In genomic region chr11:57072640-57073039, GRCh38 we compare ENCODE assay signal across 12 cellular contexts.
DNase-seq lines count a peak whose midpoint lies in the region; ATAC-seq, FAIRE-seq and TF ChIP-seq lines count a peak whose summit lies in the region.
"Had no signal": no experiment of that assay in that cellular context is flagged by ENCODE, and none has a peak within 500 bp of the region (broad histone marks: within the 10 kb centered on the region; RNA-seq: fewer than 3 reads in every experiment).

No MANE protein-coding gene starts in this region.

- H3K36me3 ChIP-seq in bronchial epithelial cell (ENCODE audit: control insufficient read depth, insufficient read depth, low read length) (no peaks in the 10 kb centered on the region), tibial artery (no peaks in the 10 kb centered on the region)

- H3K9me3 ChIP-seq in tibial artery = no peaks in the 10 kb centered on the region

- intact Hi-C loops in tibial artery (cut with DNase I; ENCODE audit: low total_unique reads) = no loop called here

- ATAC-seq in left lobe of liver (no peak), HG02759 (IDR thresholded peaks at IDR 0.05; ENCODE audit: unreplicated experiment) (no peak)

- peak; percentile 76 for FAIRE-seq in bronchial epithelial cell (lab: Jason Lieb, UNC)
- FAIRE-seq: colon had no signal

- no peak for TF ChIP-seq CTCF in bronchial epithelial cell (IDR thresholded peaks at IDR 0.05; ENCODE audit: insufficient read depth, low read length, severe bottlenecking)
- TF ChIP-seq CTCF in tibial artery (IDR thresholded peaks at IDR 0.05) = no peak

- no peak overlapping the region for H3K4me3 ChIP-seq in bronchial epithelial cell (ENCODE audit: low read depth, low read length)
- no peak overlapping the region for H3K4me3 ChIP-seq in tibial artery

- H3K27me3 ChIP-seq in bronchial epithelial cell (ENCODE audit: control insufficient read depth, insufficient read depth, low read length) (no peaks in the 10 kb centered on the region), tibial artery (no peaks in the 10 kb centered on the region)

- H3K4me1 ChIP-seq in tibial artery = peaks cover 0 to 30% (median 7%) of the 10 kb centered on the region in 4 donors

- H3K27ac ChIP-seq in tibial artery = peak overlapping the region; percentile 50 to 56

- peak; percentile 96 for DNase-seq in HT1080 (ENCODE audit: low read depth)
- peak; percentile 99 for DNase-seq in bronchial epithelial cell (ENCODE audit: low read depth)
- peak; percentile 99 for DNase-seq in kidney glomerular epithelial cell (lab: John Stamatoyannopoulos, UW)
- DNase-seq in tibial artery = no peak
- DNase-seq in NK-92 (lab: John Stamatoyannopoulos, UW; ENCODE audit: unreplicated experiment) = no peak
- DNase-seq in activated CD4-positive, CD25-positive, alpha-beta regulatory T cell (lab: John Stamatoyannopoulos, UW) = no peak
- DNase-seq in left lobe of liver (ENCODE audit: low spot score) = no peak
- DNase-seq: activated CD4-positive, alpha-beta T cell treated with anti-CD3 and anti-CD28 coated beads, Interleukin-2, amount 50 U/mL, for 1 hour; H7; stimulated activated CD4-positive, alpha-beta T cell treated with anti-CD3 and anti-CD28 coated beads, Interleukin-4, amount 100 ng/mL, for 1 hour had no signal

Comparison
In these comparisons a context has a peak if more than half of its experiments do, and no peak if none do; other contexts are left out.
1. DNase-seq: peak in HT1080 (single experiment), bronchial epithelial cell (single experiment) and kidney glomerular epithelial cell (single experiment); none in tibial artery (0 of 2), NK-92 (single experiment), activated CD4-positive, CD25-positive, alpha-beta regulatory T cell (0 of 4) and left lobe of liver (single experiment).